In the genomic region with DNA sequence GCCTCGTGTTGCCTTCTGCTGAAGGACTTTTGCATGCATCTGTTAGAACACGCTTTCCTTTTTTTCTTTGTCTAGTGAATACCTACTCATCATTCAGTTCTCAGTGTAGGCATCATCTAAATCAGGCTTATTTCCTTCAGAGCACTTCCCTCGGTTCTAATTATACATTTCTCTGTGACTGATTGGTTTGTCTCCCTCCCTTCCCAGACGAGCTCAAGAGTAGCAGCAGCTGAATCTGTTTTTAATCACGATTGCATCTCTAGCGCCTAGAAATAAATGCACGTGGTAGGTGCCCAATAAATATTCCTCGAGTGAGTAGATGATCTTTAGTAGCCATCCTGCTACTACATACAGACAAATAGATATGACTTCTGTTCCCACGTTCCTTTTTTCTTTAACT, we compare ENCODE assay signal across 20 cellular contexts.
"Had no signal": no experiment of that assay in that cellular context is flagged by ENCODE, and none has a peak within 500 bp of the region (broad histone marks: within the 10 kb centered on the region; RNA-seq: fewer than 3 reads in every experiment).

No MANE protein-coding gene starts in this region.

- H3K36me3 Mint-ChIP-seq: activated naive CD4-positive, alpha-beta T cell treated with anti-CD3 and anti-CD28 coated beads, Interleukin-2, amount 50 U/mL, for 72 hours had no signal

- H3K4me3 Mint-ChIP-seq: activated CD4-positive, alpha-beta memory T cell treated with anti-CD3 and anti-CD28 coated beads, Interleukin-2, amount 10 ng/mL, durations not matched to agents 7 days and 5 days; activated CD4-positive, alpha-beta T cell treated with anti-CD3 and anti-CD28 coated beads, Interleukin-2, amount 10 ng/mL, durations not matched to agents 24 days and 14 days; activated T-cell treated with anti-CD3 and anti-CD28 coated beads, Interleukin-2, amount 50 U/mL, for 72 hours; effector memory CD8-positive, alpha-beta T cell; naive thymus-derived CD4-positive, alpha-beta T cell; neural progenitor cell had no signal

- DNase-seq: activated CD4-positive, alpha-beta memory T cell treated with anti-CD3 and anti-CD28 coated beads, Interleukin-2, amount 10 ng/mL, durations not matched to agents 7 days and 5 days; activated CD4-positive, alpha-beta T cell treated with anti-CD3 and anti-CD28 coated beads, Interleukin-2, amount 10 ng/mL, durations not matched to agents 24 days and 14 days; activated gamma-delta T cell treated with Interleukin-2 at 50 U/mL for 16 hours; activated T-cell treated with anti-CD3 and anti-CD28 coated beads, Interleukin-2, amount 50 U/mL, for 72 hours; aorta; brain microvascular endothelial cell; dermis blood vessel endothelial cell; effector memory CD8-positive, alpha-beta T cell; heart right ventricle; left colon; mesenchymal stem cell; mucosa of descending colon; naive thymus-derived CD4-positive, alpha-beta T cell; stimulated activated CD4-positive, alpha-beta T cell treated with anti-CD3 and anti-CD28 coated beads, Interleukin-4, amount 100 ng/mL, for 24 hours; stimulated activated naive CD8-positive, alpha-beta T cell treated with anti-CD3 and anti-CD28 coated beads, Interleukin-15, Interleukin-2, amounts not matched to agents 100 U/mL and 50 U/mL, for 24 hours; tibial artery had no signal

- H3K27me3 ChIP-seq: brain microvascular endothelial cell, gastroesophageal sphincter, heart right ventricle, neural progenitor cell, tibial artery had no signal

- H3K9ac ChIP-seq: neural progenitor cell had no signal

- H3K27ac Mint-ChIP-seq: activated CD4-positive, alpha-beta memory T cell treated with anti-CD3 and anti-CD28 coated beads, Interleukin-2, amount 10 ng/mL, durations not matched to agents 7 days and 5 days; activated CD4-positive, alpha-beta T cell treated with anti-CD3 and anti-CD28 coated beads, Interleukin-2, amount 10 ng/mL, durations not matched to agents 24 days and 14 days; activated T-cell treated with anti-CD3 and anti-CD28 coated beads, Interleukin-2, amount 50 U/mL, for 72 hours; naive thymus-derived CD4-positive, alpha-beta T cell; neural progenitor cell; progenitor cell of endocrine pancreas had no signal

- H3K4me3 ChIP-seq: gastroesophageal sphincter, heart right ventricle, mucosa of descending colon, neural progenitor cell, tibial artery had no signal

- H3K4me2 ChIP-seq: neural progenitor cell had no signal

- H3K27me3 Mint-ChIP-seq: activated CD4-positive, alpha-beta memory T cell treated with anti-CD3 and anti-CD28 coated beads, Interleukin-2, amount 10 ng/mL, durations not matched to agents 7 days and 5 days; activated CD4-positive, alpha-beta T cell treated with anti-CD3 and anti-CD28 coated beads, Interleukin-2, amount 10 ng/mL, durations not matched to agents 24 days and 14 days; effector memory CD8-positive, alpha-beta T cell; naive thymus-derived CD4-positive, alpha-beta T cell; progenitor cell of endocrine pancreas had no signal

- H2AFZ ChIP-seq: neural progenitor cell had no signal

- H3K9me3 ChIP-seq: gastroesophageal sphincter, heart right ventricle, mucosa of descending colon, tibial artery had no signal

- H3K27ac ChIP-seq: brain microvascular endothelial cell, gastroesophageal sphincter, heart right ventricle, neural progenitor cell, tibial artery had no signal

- H3K9me3 Mint-ChIP-seq: activated CD4-positive, alpha-beta memory T cell treated with anti-CD3 and anti-CD28 coated beads, Interleukin-2, amount 10 ng/mL, durations not matched to agents 7 days and 5 days; activated CD4-positive, alpha-beta T cell treated with anti-CD3 and anti-CD28 coated beads, Interleukin-2, amount 10 ng/mL, durations not matched to agents 24 days and 14 days; activated naive CD4-positive, alpha-beta T cell treated with anti-CD3 and anti-CD28 coated beads, Interleukin-2, amount 50 U/mL, for 72 hours; activated T-cell treated with anti-CD3 and anti-CD28 coated beads, Interleukin-2, amount 50 U/mL, for 72 hours; effector memory CD8-positive, alpha-beta T cell; naive thymus-derived CD4-positive, alpha-beta T cell; neural progenitor cell had no signal

- H3K36me3 ChIP-seq: neural progenitor cell had no signal
